Comparison of ENCODE assay signal across 26 cellular contexts in genomic region chr7:148834605-148835004, GRCh38.
"Had no signal": no experiment of that assay in that cellular context is flagged by ENCODE, and none has a peak within 500 bp of the region (broad histone marks: within the 10 kb centered on the region; RNA-seq: fewer than 3 reads in every experiment).

No MANE protein-coding gene starts in this region.

- ATAC-seq: effector memory CD8-positive, alpha-beta T cell; esophagus mucosa; gastrocnemius medialis; heart right ventricle; left cardiac atrium; left lung; left ventricle myocardium superior; lower lobe of right lung; naive thymus-derived CD4-positive, alpha-beta T cell; natural killer cell had no signal

- H3K4me3 ChIP-seq: esophagus squamous epithelium, gastrocnemius medialis, heart right ventricle, left lung, lower lobe of right lung had no signal

- DNase-seq: cortex of kidney; effector CD8-positive, alpha-beta T cell; effector memory CD8-positive, alpha-beta T cell; endodermal cell; erythroblast; esophagus squamous epithelium; foreskin fibroblast; foreskin melanocyte; gastrocnemius medialis; glutamatergic neuron; head of caudate nucleus; heart right ventricle; hippocampal formation; left cardiac atrium; left lung; left ventricle myocardium superior; lower lobe of right lung; mesendoderm; midbrain; naive thymus-derived CD4-positive, alpha-beta T cell; natural killer cell had no signal

- H3K27me3 ChIP-seq: esophagus squamous epithelium, gastrocnemius medialis, heart right ventricle, left lung had no signal

- H3K27ac ChIP-seq: epithelial cell of prostate, esophagus squamous epithelium, gastrocnemius medialis, heart right ventricle, left lung, lower lobe of right lung had no signal

- FAIRE-seq: endometrium, islet of Langerhans, keratinocyte had no signal

- H3K9me3 ChIP-seq: esophagus squamous epithelium, gastrocnemius medialis, heart right ventricle, left lung, lower lobe of right lung had no signal

- H3K36me3 ChIP-seq: gastrocnemius medialis, left lung, lower lobe of right lung had no signal

- H3K4me1 ChIP-seq: gastrocnemius medialis had no signal
